ENCODE assay signal across 1 cellular context in genomic region chr20:45968801-45969711, GRCh38.
TF ChIP-seq lines count a peak whose summit lies in the region.

No MANE protein-coding gene starts in this region.

TF ChIP-seq in K562, 482 proteins besides CTCF, POLR2A, EP300 and RAD21:
- 0 out of 2 replicates have a peak, but pooled peaks have one; percentile 18 for TF ChIP-seq RBFOX2 (IDR thresholded peaks at IDR 0.05; ENCODE audit: low read depth, low read length)
- TF ChIP-seq RUNX1 (IDR thresholded peaks at IDR 0.05; ENCODE audit: low read depth) = no peak
- no peak for TF ChIP-seq SAP30 (IDR thresholded peaks at IDR 0.05; ENCODE audit: borderline replicate concordance, insufficient read depth, low read depth, low read length, poor library complexity, severe bottlenecking)
- no peak for TF ChIP-seq MEF2A (IDR thresholded peaks at IDR 0.05; ENCODE audit: control insufficient read depth, low read depth, low read length)
- TF ChIP-seq TOE1 (IDR thresholded peaks at IDR 0.05; ENCODE audit: borderline replicate concordance) = no peak
- no peak for TF ChIP-seq TOE1 (CRISPR knock-in tag; IDR thresholded peaks at IDR 0.05; ENCODE audit: borderline replicate concordance, low read depth)
- no peak for TF ChIP-seq HNRNPH1 (optimal IDR thresholded peaks at IDR 0.05; ENCODE audit: low read depth, low read length)
